Comparison of ENCODE assay signal across 9 cellular contexts in the genomic region with DNA sequence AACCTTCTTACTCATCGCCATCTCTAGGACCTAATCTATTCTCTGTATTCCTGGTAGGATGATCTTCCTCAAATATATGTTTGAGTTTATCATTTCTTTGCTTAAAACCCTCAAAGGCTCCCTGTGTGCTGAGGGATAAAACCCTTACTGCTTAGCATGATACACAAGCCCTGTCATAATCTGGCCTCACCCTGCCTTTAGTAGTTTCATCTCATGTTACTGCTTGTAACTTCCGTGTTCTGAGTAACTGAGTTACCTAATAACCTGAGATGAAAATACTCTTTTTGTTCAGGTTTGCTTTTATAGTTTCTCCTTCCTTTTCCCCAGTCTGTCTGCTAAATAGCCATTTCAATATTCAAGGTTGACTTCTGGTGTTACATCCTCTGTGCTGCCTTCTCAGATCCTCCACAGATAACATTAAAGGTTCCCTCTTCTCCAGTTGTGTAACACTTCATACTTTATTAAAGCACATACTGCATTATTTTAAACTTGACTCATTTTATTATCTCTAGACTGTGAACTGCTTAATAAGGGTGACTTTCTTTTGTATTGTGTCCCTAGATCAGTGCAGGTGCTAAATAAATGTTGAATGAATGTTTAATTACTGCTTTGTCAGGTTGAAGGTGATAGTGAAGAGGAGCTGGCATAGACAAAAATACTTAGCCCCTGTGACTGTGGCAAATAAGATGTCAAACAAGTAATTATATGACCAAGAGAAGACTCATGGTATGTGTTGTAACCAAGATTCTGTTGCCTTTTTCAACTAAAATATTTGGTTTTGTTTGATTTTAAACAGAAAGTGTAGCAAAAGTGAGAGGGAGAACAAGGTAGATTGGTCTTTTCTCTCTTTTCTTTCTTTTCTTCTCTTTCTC. TPM values are rescaled to one million over a fixed set of nuclear protein-coding genes. Genes with fewer than 3 reads are reported as not detected.
DNase-seq lines count a peak whose midpoint lies in the region; ATAC-seq and TF ChIP-seq lines count a peak whose summit lies in the region.
"Had no signal": no experiment of that assay in that cellular context is flagged by ENCODE, and none has a peak within 500 bp of the region (broad histone marks: within the 10 kb centered on the region; RNA-seq: fewer than 3 reads in every experiment).

No MANE protein-coding gene starts in this region.

- H3K36me3 Mint-ChIP-seq in natural killer cell treated with Interleukin-12 subunit alpha and Interleukin-12 subunit beta and Interleukin-15 and Interleukin-18, amount 100 ng/mL, for 72 hours = no peaks in the 10 kb centered on the region
- H3K36me3 Mint-ChIP-seq in activated naive CD4-positive, alpha-beta T cell treated with anti-CD3 and anti-CD28 coated beads, Interleukin-2, amount 10 ng/mL, durations not matched to agents 7 days and 5 days = peaks cover 2% of the 10 kb centered on the region

- no peak overlapping the region for H3K4me3 ChIP-seq in GM12864 (ENCODE audit: low read depth, low read length)

- H3K27me3 Mint-ChIP-seq in natural killer cell treated with Interleukin-12 subunit alpha and Interleukin-12 subunit beta and Interleukin-15 and Interleukin-18, amount 100 ng/mL, for 72 hours = no peaks in the 10 kb centered on the region
- no peaks in the 10 kb centered on the region for H3K27me3 Mint-ChIP-seq in activated naive CD4-positive, alpha-beta T cell treated with anti-CD3 and anti-CD28 coated beads, Interleukin-2, amount 10 ng/mL, durations not matched to agents 7 days and 5 days
- H3K27me3 Mint-ChIP-seq: activated naive CD8-positive, alpha-beta T cell treated with anti-CD3 and anti-CD28 coated beads, Interleukin-2, amount 10 ng/mL, durations not matched to agents 7 days and 5 days had no signal

- peaks cover 28 to 49% of the 10 kb centered on the region in 2 donors for H3K4me1 Mint-ChIP-seq in natural killer cell treated with Interleukin-12 subunit alpha and Interleukin-12 subunit beta and Interleukin-15 and Interleukin-18, amount 100 ng/mL, for 72 hours (ENCODE audit: low read depth in 2 of 2)
- H3K4me1 Mint-ChIP-seq in activated naive CD4-positive, alpha-beta T cell treated with anti-CD3 and anti-CD28 coated beads, Interleukin-2, amount 10 ng/mL, durations not matched to agents 7 days and 5 days = peaks cover 10% of the 10 kb centered on the region

- CTCF ChIA-PET in activated naive CD4-positive, alpha-beta T cell treated with anti-CD3 and anti-CD28 coated beads, Interleukin-2, amount 10 ng/mL, durations not matched to agents 7 days and 5 days (lab: Charles Lee) = no interaction called here

- peak in 1 of 2 donors; percentile 49 for ATAC-seq in natural killer cell treated with Interleukin-12 subunit alpha and Interleukin-12 subunit beta and Interleukin-15 and Interleukin-18, amount 100 ng/mL, for 72 hours
- no peak for ATAC-seq in GM21390 (IDR thresholded peaks at IDR 0.05; ENCODE audit: unreplicated experiment)

- H3K27ac Mint-ChIP-seq in natural killer cell treated with Interleukin-12 subunit alpha and Interleukin-12 subunit beta and Interleukin-15 and Interleukin-18, amount 100 ng/mL, for 72 hours = peak overlapping the region; percentile 5 to 17
- no peak overlapping the region for H3K27ac Mint-ChIP-seq in activated naive CD4-positive, alpha-beta T cell treated with anti-CD3 and anti-CD28 coated beads, Interleukin-2, amount 10 ng/mL, durations not matched to agents 7 days and 5 days
- H3K27ac Mint-ChIP-seq: activated naive CD8-positive, alpha-beta T cell treated with anti-CD3 and anti-CD28 coated beads, Interleukin-2, amount 10 ng/mL, durations not matched to agents 7 days and 5 days had no signal

- no peaks in the 10 kb centered on the region for H3K9me3 Mint-ChIP-seq in natural killer cell treated with Interleukin-12 subunit alpha and Interleukin-12 subunit beta and Interleukin-15 and Interleukin-18, amount 100 ng/mL, for 72 hours
- no peaks in the 10 kb centered on the region for H3K9me3 Mint-ChIP-seq in activated naive CD4-positive, alpha-beta T cell treated with anti-CD3 and anti-CD28 coated beads, Interleukin-2, amount 10 ng/mL, durations not matched to agents 7 days and 5 days
- H3K9me3 Mint-ChIP-seq: activated naive CD8-positive, alpha-beta T cell treated with anti-CD3 and anti-CD28 coated beads, Interleukin-2, amount 10 ng/mL, durations not matched to agents 7 days and 5 days had no signal

- DNase-seq in GM12864 (ENCODE audit: low read depth) (peak; percentile 25), HuH-7 (ENCODE audit: low spot score) (peak; percentile 58), cerebellar cortex (ENCODE audit: low spot score) (peak; percentile 24), NCI-H146 (lab: John Stamatoyannopoulos, UW) (no peak), NCI-H1048 (lab: John Stamatoyannopoulos, UW) (no peak)
- DNase-seq in natural killer cell treated with Interleukin-12 subunit alpha and Interleukin-12 subunit beta and Interleukin-15 and Interleukin-18, amount 100 ng/mL, for 72 hours (ENCODE audit: low spot score) = no peak
- no peak for DNase-seq in activated naive CD4-positive, alpha-beta T cell treated with anti-CD3 and anti-CD28 coated beads, Interleukin-2, amount 10 ng/mL, durations not matched to agents 7 days and 5 days
- DNase-seq: activated naive CD8-positive, alpha-beta T cell treated with anti-CD3 and anti-CD28 coated beads, Interleukin-2, amount 10 ng/mL, durations not matched to agents 7 days and 5 days had no signal

- TF ChIP-seq CTCF in GM12864 (IDR thresholded peaks at IDR 0.05; ENCODE audit: low read depth, low read length, missing control alignments) = no peak

- H3K4me3 Mint-ChIP-seq in natural killer cell treated with Interleukin-12 subunit alpha and Interleukin-12 subunit beta and Interleukin-15 and Interleukin-18, amount 100 ng/mL, for 72 hours = no peak overlapping the region
- no peak overlapping the region for H3K4me3 Mint-ChIP-seq in activated naive CD4-positive, alpha-beta T cell treated with anti-CD3 and anti-CD28 coated beads, Interleukin-2, amount 10 ng/mL, durations not matched to agents 7 days and 5 days
- H3K4me3 Mint-ChIP-seq: activated naive CD8-positive, alpha-beta T cell treated with anti-CD3 and anti-CD28 coated beads, Interleukin-2, amount 10 ng/mL, durations not matched to agents 7 days and 5 days had no signal

RNA-seq across cellular contexts. Expression of a gene that starts 47.8 kb away (rescaled TPM):
- 100 to 1,000 TPM; 106 to 152 TPM for total RNA-seq in natural killer cell treated with Interleukin-12 subunit alpha and Interleukin-12 subunit beta and Interleukin-15 and Interleukin-18, amount 100 ng/mL, for 72 hours

Comparison
In these comparisons a context has a peak if more than half of its experiments do, and no peak if none do; other contexts are left out.
1. DNase-seq: peak in GM12864 (single experiment), HuH-7 (single experiment) and cerebellar cortex (single experiment); none in natural killer cell treated with Interleukin-12 subunit alpha and Interleukin-12 subunit beta and Interleukin-15 and Interleukin-18, amount 100 ng/mL, for 72 hours (single experiment), NCI-H146 (single experiment), NCI-H1048 (single experiment) and activated naive CD4-positive, alpha-beta T cell treated with anti-CD3 and anti-CD28 coated beads, Interleukin-2, amount 10 ng/mL, durations not matched to agents 7 days and 5 days (single experiment).